Comparison of ENCODE assay signal across 19 cellular contexts in genomic region chr13:84973661-84974060, GRCh38.
DNase-seq lines count a peak whose midpoint lies in the region; TF ChIP-seq lines count a peak whose summit lies in the region.
"Had no signal": no experiment of that assay in that cellular context is flagged by ENCODE, and none has a peak within 500 bp of the region (broad histone marks: within the 10 kb centered on the region; RNA-seq: fewer than 3 reads in every experiment).

No MANE protein-coding gene starts in this region.

- TF ChIP-seq CTCF in DOHH2 (IDR thresholded peaks at IDR 0.05; ENCODE audit: low read depth, low read length, poor library complexity, severe bottlenecking): no peak
- TF ChIP-seq CTCF in Loucy (conservative IDR thresholded peaks at IDR 0.05; ENCODE audit: low read length): no peak
- TF ChIP-seq CTCF in brain (conservative IDR thresholded peaks at IDR 0.05): no peak

- H3K36me3 ChIP-seq in DOHH2 (ENCODE audit: control insufficient read depth, low read length) (peaks cover 4% of the 10 kb centered on the region; the same call in 1 of the 2 replicates), Loucy (ENCODE audit: insufficient read depth, low read length) (no peaks in the 10 kb centered on the region), mesendoderm (ENCODE audit: control insufficient read depth, insufficient read depth, low read length) (no peaks in the 10 kb centered on the region)
- H3K36me3 ChIP-seq: BLaER1 had no signal

- intact Hi-C loops in posterior vena cava (cut with DNase I): no loop called here
- intact Hi-C loops in activated CD4-positive, alpha-beta memory T cell treated with anti-CD3 and anti-CD28 coated beads for 36 hours (cut with micrococcal nuclease): no loop called here

- DNase-seq in mesendoderm (peak; percentile 3), NCI-H1048 (lab: John Stamatoyannopoulos, UW) (no peak), posterior vena cava (ENCODE audit: low spot score) (no peak), RKO (ENCODE audit: low spot score) (no peak)
- no peak for DNase-seq in activated CD4-positive, alpha-beta memory T cell treated with anti-CD3 and anti-CD28 coated beads for 36 hours
- DNase-seq: CD8-positive, alpha-beta T cell; DMS79; IMR-90; Kasumi-1; NCI-H1417; NCI-H187 treated with DMSO at 0.1 percent for 48 hours; NCI-H510A; NCI-H774; Right ventricle myocardium superior had no signal

- no peaks in the 10 kb centered on the region for H3K27me3 ChIP-seq in DOHH2 (ENCODE audit: control insufficient read depth, low read length)
- no peaks in the 10 kb centered on the region for H3K27me3 ChIP-seq in Loucy (ENCODE audit: insufficient read depth, low read length, poor library complexity, severe bottlenecking)
- H3K27me3 ChIP-seq in mesendoderm (ENCODE audit: insufficient read depth, low read length, poor library complexity): no peaks in the 10 kb centered on the region
- H3K27me3 ChIP-seq: BLaER1 had no signal

- H3K4me2 ChIP-seq in DOHH2 (ENCODE audit: low read length) (no peak overlapping the region), Loucy (ENCODE audit: low read depth, low read length, poor library complexity, severe bottlenecking) (no peak overlapping the region), mesendoderm (ENCODE audit: low read length) (no peak overlapping the region)
- H3K4me2 ChIP-seq: BLaER1 had no signal

- no peak overlapping the region for H2AK5ac ChIP-seq in mesendoderm (ENCODE audit: low read length)

- H3K36me3 Mint-ChIP-seq in brain: no peaks in the 10 kb centered on the region
- no peaks in the 10 kb centered on the region for H3K36me3 Mint-ChIP-seq in activated CD4-positive, alpha-beta memory T cell treated with anti-CD3 and anti-CD28 coated beads for 36 hours
- H3K36me3 Mint-ChIP-seq: CD8-positive, alpha-beta T cell had no signal

- H3K56ac ChIP-seq in mesendoderm (ENCODE audit: low read length): no peak overlapping the region

- CTCF ChIA-PET in activated CD4-positive, alpha-beta memory T cell treated with anti-CD3 and anti-CD28 coated beads for 36 hours (lab: Charles Lee): no interaction called here

- H4K8ac ChIP-seq in mesendoderm (ENCODE audit: low read depth, low read length): no peak overlapping the region

- H3K79me1 ChIP-seq in mesendoderm (ENCODE audit: low read length): no peaks in the 10 kb centered on the region

- no peaks in the 10 kb centered on the region for H3F3A ChIP-seq in DOHH2 (ENCODE audit: control insufficient read depth, insufficient read depth)
- H3F3A ChIP-seq in Loucy (ENCODE audit: low read depth): no peaks in the 10 kb centered on the region

- H3K4me1 Mint-ChIP-seq in brain: peaks cover 24% of the 10 kb centered on the region
- H3K4me1 Mint-ChIP-seq in activated CD4-positive, alpha-beta memory T cell treated with anti-CD3 and anti-CD28 coated beads for 36 hours (ENCODE audit: low read depth): no peaks in the 10 kb centered on the region

- H4K20me1 ChIP-seq in DOHH2 (ENCODE audit: control insufficient read depth, insufficient read depth, low read depth, low read length) (no peaks in the 10 kb centered on the region), Loucy (ENCODE audit: insufficient read depth, low read length, poor library complexity, severe bottlenecking) (no peaks in the 10 kb centered on the region)
- H4K20me1 ChIP-seq: BLaER1 had no signal

- no peak overlapping the region for H2BK15ac ChIP-seq in mesendoderm (replicated peaks; ENCODE audit: low read depth)

- no peak overlapping the region for H2BK120ac ChIP-seq in mesendoderm (ENCODE audit: low read depth, low read length)

- H2BK5ac ChIP-seq in mesendoderm (ENCODE audit: low read length): no peak overlapping the region

- no peak overlapping the region for H3K18ac ChIP-seq in mesendoderm (ENCODE audit: low read length)

- WGBS in mesendoderm (ENCODE audit: extremely low coverage, insufficient coverage, low lambda C conversion rate): no CpG with 5 or more reads among the region's 1 CpG

- H3K4me3 ChIP-seq in DOHH2 (ENCODE audit: low read length): no peak overlapping the region
- H3K4me3 ChIP-seq in Loucy (ENCODE audit: low read length, poor library complexity, severe bottlenecking): no peak overlapping the region
- H3K4me3 ChIP-seq in mesendoderm (ENCODE audit: low read length): no peak overlapping the region
- H3K4me3 ChIP-seq: BLaER1, SK-N-MC had no signal

- H3K4me3 Mint-ChIP-seq in brain: peak overlapping the region in 1 of 5 experiments; percentile 1
- H3K4me3 Mint-ChIP-seq in activated CD4-positive, alpha-beta memory T cell treated with anti-CD3 and anti-CD28 coated beads for 36 hours: no peak overlapping the region
- H3K4me3 Mint-ChIP-seq: CD8-positive, alpha-beta T cell had no signal

- peaks cover 0 to 3% (median 0%) of the 10 kb centered on the region in 5 experiments for H3K9me3 Mint-ChIP-seq in brain
- no peaks in the 10 kb centered on the region for H3K9me3 Mint-ChIP-seq in activated CD4-positive, alpha-beta memory T cell treated with anti-CD3 and anti-CD28 coated beads for 36 hours

- H4K5ac ChIP-seq in mesendoderm (ENCODE audit: low read length): no peak overlapping the region

- H3K23ac ChIP-seq in mesendoderm (ENCODE audit: low read length): no peak overlapping the region

- H3K4me1 ChIP-seq in DOHH2 (ENCODE audit: control insufficient read depth, low read length) (peaks cover 42% of the 10 kb centered on the region), Loucy (ENCODE audit: insufficient read depth, low read length, poor library complexity, severe bottlenecking) (no peaks in the 10 kb centered on the region), mesendoderm (ENCODE audit: control insufficient read depth, low read depth, low read length) (no peaks in the 10 kb centered on the region)
- H3K4me1 ChIP-seq: BLaER1 had no signal

- H3K4ac ChIP-seq in mesendoderm (ENCODE audit: low read depth, low read length): no peak overlapping the region

- H3K27ac ChIP-seq in DOHH2 (ENCODE audit: low read depth, low read length): 0 out of 2 replicates have a peak overlapping the region, but pooled peaks have one; percentile 5
- no peak overlapping the region for H3K27ac ChIP-seq in mesendoderm (ENCODE audit: low read depth, low read length)
- H3K27ac ChIP-seq: BLaER1, SK-N-MC had no signal

- peaks cover 15% of the 10 kb centered on the region; the same call in 1 of the 2 replicates for H3K9me3 ChIP-seq in DOHH2 (ENCODE audit: control insufficient read depth, insufficient read depth, low read length)
- no peaks in the 10 kb centered on the region for H3K9me3 ChIP-seq in Loucy (ENCODE audit: insufficient read depth, low read depth, low read length)
- H3K9me3 ChIP-seq: BLaER1 had no signal

- peak overlapping the region in 3 of 5 experiments; percentile 20 to 52 (median 52) for H3K27ac Mint-ChIP-seq in brain
- H3K27ac Mint-ChIP-seq in activated CD4-positive, alpha-beta memory T cell treated with anti-CD3 and anti-CD28 coated beads for 36 hours: no peak overlapping the region
- H3K27ac Mint-ChIP-seq: CD8-positive, alpha-beta T cell had no signal

- POLR2A ChIA-PET in activated CD4-positive, alpha-beta memory T cell treated with anti-CD3 and anti-CD28 coated beads for 36 hours (lab: Charles Lee): no interaction called here

- H3K9me2 ChIP-seq in DOHH2 (replicated peaks; ENCODE audit: control insufficient read depth, low read length) (no peaks in the 10 kb centered on the region), Loucy (replicated peaks; ENCODE audit: low read depth, low read length) (no peaks in the 10 kb centered on the region)

- H3K79me2 ChIP-seq in DOHH2 (ENCODE audit: control insufficient read depth, low read length) (no peaks in the 10 kb centered on the region), Loucy (ENCODE audit: insufficient read depth, low read length) (no peaks in the 10 kb centered on the region), mesendoderm (ENCODE audit: control insufficient read depth, insufficient read depth, low read length) (no peaks in the 10 kb centered on the region)

- peak overlapping the region; percentile 10; the same call in 1 of the 2 replicates for H2AFZ ChIP-seq in Loucy (ENCODE audit: low read length)

- H3K27me3 Mint-ChIP-seq in brain: no peaks in the 10 kb centered on the region
- no peaks in the 10 kb centered on the region for H3K27me3 Mint-ChIP-seq in activated CD4-positive, alpha-beta memory T cell treated with anti-CD3 and anti-CD28 coated beads for 36 hours

- no peak overlapping the region for H3K9ac ChIP-seq in Loucy (ENCODE audit: low read depth, low read length, poor library complexity, severe bottlenecking)
- H3K9ac ChIP-seq in mesendoderm (ENCODE audit: low read length): no peak overlapping the region
- H3K9ac ChIP-seq: BLaER1 had no signal
